Comparison of ENCODE assay signal across 1 cellular context in the genomic region with DNA sequence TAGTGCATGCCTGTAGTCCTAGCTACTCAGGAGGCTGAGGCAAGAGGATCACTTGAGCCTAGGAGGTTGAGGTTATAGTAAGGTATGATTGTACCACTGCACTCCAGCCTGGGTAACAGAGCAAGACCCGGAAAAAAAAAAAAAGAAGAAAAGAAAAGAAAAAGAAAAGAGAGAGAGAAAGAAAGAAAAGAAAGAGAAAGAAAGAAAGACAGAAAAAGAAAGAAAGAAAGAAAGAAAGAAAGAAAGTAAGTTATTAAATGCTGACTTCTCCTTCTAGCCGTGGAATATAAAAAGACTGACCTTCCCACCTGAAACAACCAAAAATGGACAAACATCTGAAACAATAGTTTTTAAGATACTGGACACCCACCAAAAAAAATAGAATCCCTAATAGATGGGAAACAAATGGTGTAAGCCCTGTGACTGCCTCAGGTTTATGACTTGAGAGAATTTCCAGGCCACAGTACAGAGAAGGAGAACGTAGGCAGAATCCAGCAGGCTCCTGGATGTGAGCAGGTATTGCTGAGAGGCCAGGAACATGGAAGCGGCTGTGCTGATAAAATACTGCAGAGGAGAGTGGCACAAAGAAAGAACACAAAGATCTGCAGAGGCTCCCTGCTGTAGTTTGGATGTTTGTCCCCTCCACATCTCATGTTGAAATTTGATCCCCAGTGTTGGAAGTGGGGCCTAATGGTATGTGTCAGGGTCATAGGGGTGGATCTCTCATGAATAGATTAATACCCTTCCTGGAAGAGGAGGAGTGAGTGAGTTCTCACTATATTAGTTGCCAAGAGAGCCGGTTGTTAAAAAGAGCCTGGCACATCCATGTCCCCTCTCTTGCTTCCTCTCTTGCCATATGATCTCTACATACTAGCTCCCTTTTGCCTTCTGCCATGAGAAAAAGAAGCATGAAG.
TF ChIP-seq lines count a peak whose summit lies in the region.

No MANE protein-coding gene starts in this region.

TF ChIP-seq in GM23338, 12 proteins besides CTCF, POLR2A, EP300 and RAD21 (continued from another document):
- TF ChIP-seq ZNF462 (CRISPR knock-in tag; IDR thresholded peaks at IDR 0.05) (no peak), ZNF114 (CRISPR knock-in tag; IDR thresholded peaks at IDR 0.05) (no peak), JUNB (IDR thresholded peaks at IDR 0.05; ENCODE audit: unreplicated experiment) (no peak), ETS1 (IDR thresholded peaks at IDR 0.05) (no peak), STAT1 (IDR thresholded peaks at IDR 0.05; ENCODE audit: unreplicated experiment) (no peak), NANOG (IDR thresholded peaks at IDR 0.05; ENCODE audit: borderline replicate concordance) (no peak), ZNF331 (CRISPR knock-in tag; IDR thresholded peaks at IDR 0.05; ENCODE audit: low read depth) (no peak), POLR2AphosphoS5 (IDR thresholded peaks at IDR 0.05; ENCODE audit: low read depth) (no peak), EZH2 (IDR thresholded peaks at IDR 0.05; ENCODE audit: low read depth, unreplicated experiment) (no peak), EZH2phosphoT487 (IDR thresholded peaks at IDR 0.05; ENCODE audit: unreplicated experiment) (no peak)
- TF ChIP-seq, protein P1, sequence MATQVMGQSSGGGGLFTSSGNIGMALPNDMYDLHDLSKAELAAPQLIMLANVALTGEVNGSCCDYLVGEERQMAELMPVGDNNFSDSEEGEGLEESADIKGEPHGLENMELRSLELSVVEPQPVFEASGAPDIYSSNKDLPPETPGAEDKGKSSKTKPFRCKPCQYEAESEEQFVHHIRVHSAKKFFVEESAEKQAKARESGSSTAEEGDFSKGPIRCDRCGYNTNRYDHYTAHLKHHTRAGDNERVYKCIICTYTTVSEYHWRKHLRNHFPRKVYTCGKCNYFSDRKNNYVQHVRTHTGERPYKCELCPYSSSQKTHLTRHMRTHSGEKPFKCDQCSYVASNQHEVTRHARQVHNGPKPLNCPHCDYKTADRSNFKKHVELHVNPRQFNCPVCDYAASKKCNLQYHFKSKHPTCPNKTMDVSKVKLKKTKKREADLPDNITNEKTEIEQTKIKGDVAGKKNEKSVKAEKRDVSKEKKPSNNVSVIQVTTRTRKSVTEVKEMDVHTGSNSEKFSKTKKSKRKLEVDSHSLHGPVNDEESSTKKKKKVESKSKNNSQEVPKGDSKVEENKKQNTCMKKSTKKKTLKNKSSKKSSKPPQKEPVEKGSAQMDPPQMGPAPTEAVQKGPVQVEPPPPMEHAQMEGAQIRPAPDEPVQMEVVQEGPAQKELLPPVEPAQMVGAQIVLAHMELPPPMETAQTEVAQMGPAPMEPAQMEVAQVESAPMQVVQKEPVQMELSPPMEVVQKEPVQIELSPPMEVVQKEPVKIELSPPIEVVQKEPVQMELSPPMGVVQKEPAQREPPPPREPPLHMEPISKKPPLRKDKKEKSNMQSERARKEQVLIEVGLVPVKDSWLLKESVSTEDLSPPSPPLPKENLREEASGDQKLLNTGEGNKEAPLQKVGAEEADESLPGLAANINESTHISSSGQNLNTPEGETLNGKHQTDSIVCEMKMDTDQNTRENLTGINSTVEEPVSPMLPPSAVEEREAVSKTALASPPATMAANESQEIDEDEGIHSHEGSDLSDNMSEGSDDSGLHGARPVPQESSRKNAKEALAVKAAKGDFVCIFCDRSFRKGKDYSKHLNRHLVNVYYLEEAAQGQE (IDR thresholded peaks at IDR 0.05; ENCODE audit: unreplicated experiment), result no peak
TF ChIP-seq in GM23338: peak in this region for 0.
